1 cellular context compared by ENCODE assay signal in genomic region chr11:62546937-62547625, GRCh38.
TF ChIP-seq lines count a peak whose summit lies in the region.

No MANE protein-coding gene starts in this region.

TF ChIP-seq in H1, 55 proteins besides CTCF, POLR2A, EP300 and RAD21:
- TF ChIP-seq EZH2 (IDR thresholded peaks at IDR 0.05; ENCODE audit: low read depth, low read length, severe bottlenecking) (peak; percentile 71), EGR1 (IDR thresholded peaks at IDR 0.05; ENCODE audit: borderline replicate concordance, low read depth, low read length) (peak; percentile 42; the same call in 1 of the 2 replicates), SUZ12 (IDR thresholded peaks at IDR 0.05; ENCODE audit: low read length) (peak; percentile 51; the same call in 1 of the 2 replicates), GABPA (IDR thresholded peaks at IDR 0.05; ENCODE audit: borderline replicate concordance, insufficient read depth, low read length) (no peak), RBBP5 (IDR thresholded peaks at IDR 0.05; ENCODE audit: borderline replicate concordance, low read depth, low read length) (no peak)
TF ChIP-seq in H1: peak in this region for 3.
